20 cellular contexts compared by ENCODE assay signal in genomic region chr6:34595332-34596090, GRCh38. TPM values are rescaled to one million over a fixed set of nuclear protein-coding genes. Genes with fewer than 3 reads are reported as not detected.
DNase-seq lines count a peak whose midpoint lies in the region; ATAC-seq and TF ChIP-seq lines count a peak whose summit lies in the region.
"Had no signal": no experiment of that assay in that cellular context is flagged by ENCODE, and none has a peak within 500 bp of the region (broad histone marks: within the 10 kb centered on the region; RNA-seq: fewer than 3 reads in every experiment).

No MANE protein-coding gene starts in this region.

- peaks cover 8% of the 10 kb centered on the region for H3K36me3 Mint-ChIP-seq in MCF 10A (ENCODE audit: insufficient read depth, unreplicated experiment)
- H3K36me3 Mint-ChIP-seq in type B pancreatic cell = peaks cover 4% of the 10 kb centered on the region

- H3K27ac ChIP-seq in breast epithelium = peak overlapping the region in 1 of 2 donors; percentile 16
- H3K27ac ChIP-seq: thyroid gland had no signal

- ATAC-seq in HG02840 (IDR thresholded peaks at IDR 0.05; ENCODE audit: low FRiP score, unreplicated experiment) = no peak
- ATAC-seq: activated CD4-positive, alpha-beta T cell treated with anti-CD3 and anti-CD28 coated beads for 36 hours; activated naive CD4-positive, alpha-beta T cell treated with anti-CD3 and anti-CD28 coated beads, Interleukin-2, amount 50 U/mL, for 72 hours; naive thymus-derived CD8-positive, alpha-beta T cell had no signal

- H3K4me3 ChIP-seq in breast epithelium (no peak overlapping the region), adipocyte (ENCODE audit: low read length) (no peak overlapping the region), foreskin fibroblast (ENCODE audit: low read depth in 1 of 2, low read length in 2 of 2) (no peak overlapping the region)
- H3K4me3 ChIP-seq: right atrium auricular region, thyroid gland had no signal

- CTCF ChIA-PET in MCF 10A (lab: Yijun Ruan, JAX) = interaction anchor here (0.6 kb wide), 1 partner anchor 1327 kb away, joined by 3 read pairs; no protein-coding TSS in a partner anchor

- DNase-seq in MCF 10A (ENCODE audit: unreplicated experiment) = peak; percentile 54
- DNase-seq in breast epithelium (ENCODE audit: low spot score in 2 of 2) = no peak
- peak; percentile 74 for DNase-seq in adipocyte (ENCODE audit: low read depth)
- DNase-seq in foreskin fibroblast = peak; percentile 18 to 46
- no peak for DNase-seq in type B pancreatic cell (ENCODE audit: extremely low spot score, unreplicated experiment)
- no peak for DNase-seq in NCI-H146 treated with DMSO at 0.1 percent for 48 hours (lab: John Stamatoyannopoulos, UW; ENCODE audit: unreplicated experiment)
- no peak for DNase-seq in activated naive CD4-positive, alpha-beta T cell (lab: John Stamatoyannopoulos, UW)
- DNase-seq: activated CD4-positive, alpha-beta T cell treated with anti-CD3 and anti-CD28 coated beads for 36 hours; Caco-2; naive thymus-derived CD8-positive, alpha-beta T cell; NCI-H1694 treated with DMSO at 0.1 percent for 48 hours; NCI-H526; stimulated activated CD4-positive, alpha-beta T cell treated with anti-CD3 and anti-CD28 coated beads, Interleukin-1b, Interleukin-23, amount 100 ng/mL, for 48 hours; thyroid gland had no signal

- no peak for TF ChIP-seq POLR2A in breast epithelium (IDR thresholded peaks at IDR 0.05)

- H3K4me1 Mint-ChIP-seq in MCF 10A (ENCODE audit: insufficient read depth, unreplicated experiment) = peaks cover 29% of the 10 kb centered on the region
- peaks cover 5% of the 10 kb centered on the region for H3K4me1 Mint-ChIP-seq in type B pancreatic cell (ENCODE audit: unreplicated experiment)

- no peak overlapping the region for H3K9ac ChIP-seq in adipocyte (ENCODE audit: low read length)

- TF ChIP-seq CTCF in MCF 10A (IDR thresholded peaks at IDR 0.05; ENCODE audit: unreplicated experiment) = no peak
- TF ChIP-seq CTCF in breast epithelium (IDR thresholded peaks at IDR 0.05) = no peak
- TF ChIP-seq CTCF in foreskin fibroblast (IDR thresholded peaks at IDR 0.05; ENCODE audit: low read depth, low read length) = no peak
- no peak for TF ChIP-seq CTCF in type B pancreatic cell (conservative IDR thresholded peaks at IDR 0.05)

- POLR2A ChIA-PET in MCF 10A (lab: Yijun Ruan, JAX) = interaction anchor here (0.7 to 3.1 kb wide), 3 partner anchors 13 to 16 kb away, joined by 3 to 11 read pairs (median 3); no protein-coding TSS in a partner anchor

- H3K27me3 Mint-ChIP-seq in MCF 10A (ENCODE audit: insufficient read depth, unreplicated experiment) (no peaks in the 10 kb centered on the region), type B pancreatic cell (no peaks in the 10 kb centered on the region)
- H3K27me3 Mint-ChIP-seq: activated CD4-positive, alpha-beta T cell treated with anti-CD3 and anti-CD28 coated beads for 36 hours; naive thymus-derived CD8-positive, alpha-beta T cell had no signal

- H3K4me1 ChIP-seq in breast epithelium (peaks cover 0 to 36% of the 10 kb centered on the region in 2 donors), adipocyte (ENCODE audit: control insufficient read depth, insufficient read depth, low read length) (peaks cover 42% of the 10 kb centered on the region)

- no peak overlapping the region for H3K4me3 Mint-ChIP-seq in MCF 10A (ENCODE audit: unreplicated experiment)
- no peak overlapping the region for H3K4me3 Mint-ChIP-seq in type B pancreatic cell
- H3K4me3 Mint-ChIP-seq: activated CD4-positive, alpha-beta T cell treated with anti-CD3 and anti-CD28 coated beads for 36 hours; naive thymus-derived CD8-positive, alpha-beta T cell had no signal

- H3K9me3 Mint-ChIP-seq in MCF 10A (ENCODE audit: unreplicated experiment) = no peaks in the 10 kb centered on the region
- no peaks in the 10 kb centered on the region for H3K9me3 Mint-ChIP-seq in type B pancreatic cell
- H3K9me3 Mint-ChIP-seq: activated naive CD4-positive, alpha-beta T cell treated with anti-CD3 and anti-CD28 coated beads, Interleukin-2, amount 50 U/mL, for 72 hours; naive thymus-derived CD8-positive, alpha-beta T cell had no signal

- intact Hi-C loops in MCF 10A (cut with micrococcal nuclease) (no loop called here), breast epithelium (cut with DNase I; ENCODE audit: low total_unique reads) (loop anchor here (5.0 kb wide), 1 partner anchor 343 kb away; no protein-coding TSS in a partner anchor)

- no peak overlapping the region for H3K27ac Mint-ChIP-seq in MCF 10A (ENCODE audit: low read depth, unreplicated experiment)
- H3K27ac Mint-ChIP-seq in type B pancreatic cell = peak overlapping the region; percentile 19
- H3K27ac Mint-ChIP-seq: activated CD4-positive, alpha-beta T cell treated with anti-CD3 and anti-CD28 coated beads for 36 hours had no signal

- H3K36me3 ChIP-seq in breast epithelium = no peaks in the 10 kb centered on the region
- peaks cover 3% of the 10 kb centered on the region for H3K36me3 ChIP-seq in adipocyte (ENCODE audit: control insufficient read depth, insufficient read depth, low read length, severe bottlenecking)
- H3K36me3 ChIP-seq: right atrium auricular region, thyroid gland had no signal

- no peaks in the 10 kb centered on the region for H3K27me3 ChIP-seq in breast epithelium
- H3K27me3 ChIP-seq in adipocyte (replicated peaks; ENCODE audit: control insufficient read depth, insufficient read depth, low read length) = no peaks in the 10 kb centered on the region
- H3K27me3 ChIP-seq: right atrium auricular region, thyroid gland had no signal

- H3K9me3 ChIP-seq in breast epithelium (no peaks in the 10 kb centered on the region), adipocyte (ENCODE audit: control insufficient read depth, low read length) (no peaks in the 10 kb centered on the region)
- H3K9me3 ChIP-seq: Caco-2, right atrium auricular region, thyroid gland had no signal

- BruUV-seq in MCF 10A (replicated peaks; lab: Mats Ljungman, UMichigan) = no TSS peak

RNA-seq across cellular contexts. Expression of gene SPDEF, which starts 39.4 kb away (rescaled TPM):
- total RNA-seq in MCF 10A (2022) = not detected in 2 replicates
- 100 to 1,000 TPM in 1 of 3 donors, 10 to 100 TPM in 1, under 1 TPM in 1; 0.48 to 123 (median 89.0) TPM for total RNA-seq in breast epithelium
- total RNA-seq in type B pancreatic cell (ENCODE audit: low replicate concordance) = 0.62 and 1.6 TPM in 2 replicates
- total RNA-seq: A172; LHCN-M2; naive thymus-derived CD8-positive, alpha-beta T cell; T-helper 1 cell treated with Interleukin-12 subunit alpha and Interleukin-12 subunit beta and Interleukin-4 antibody, amounts not matched to agents 30 ng/mL and 1 ng/mL, for 36 hours; thyroid gland had no signal

Comparison
In these comparisons a context has a peak if more than half of its experiments do, and no peak if none do; other contexts are left out.
1. DNase-seq: peak in MCF 10A (single experiment), adipocyte (single experiment) and foreskin fibroblast (2 of 2); none in breast epithelium (0 of 2), type B pancreatic cell (single experiment), NCI-H146 treated with DMSO at 0.1 percent for 48 hours (single experiment) and activated naive CD4-positive, alpha-beta T cell (0 of 4).